ENCODE assay signal across 9 cellular contexts in the genomic region with DNA sequence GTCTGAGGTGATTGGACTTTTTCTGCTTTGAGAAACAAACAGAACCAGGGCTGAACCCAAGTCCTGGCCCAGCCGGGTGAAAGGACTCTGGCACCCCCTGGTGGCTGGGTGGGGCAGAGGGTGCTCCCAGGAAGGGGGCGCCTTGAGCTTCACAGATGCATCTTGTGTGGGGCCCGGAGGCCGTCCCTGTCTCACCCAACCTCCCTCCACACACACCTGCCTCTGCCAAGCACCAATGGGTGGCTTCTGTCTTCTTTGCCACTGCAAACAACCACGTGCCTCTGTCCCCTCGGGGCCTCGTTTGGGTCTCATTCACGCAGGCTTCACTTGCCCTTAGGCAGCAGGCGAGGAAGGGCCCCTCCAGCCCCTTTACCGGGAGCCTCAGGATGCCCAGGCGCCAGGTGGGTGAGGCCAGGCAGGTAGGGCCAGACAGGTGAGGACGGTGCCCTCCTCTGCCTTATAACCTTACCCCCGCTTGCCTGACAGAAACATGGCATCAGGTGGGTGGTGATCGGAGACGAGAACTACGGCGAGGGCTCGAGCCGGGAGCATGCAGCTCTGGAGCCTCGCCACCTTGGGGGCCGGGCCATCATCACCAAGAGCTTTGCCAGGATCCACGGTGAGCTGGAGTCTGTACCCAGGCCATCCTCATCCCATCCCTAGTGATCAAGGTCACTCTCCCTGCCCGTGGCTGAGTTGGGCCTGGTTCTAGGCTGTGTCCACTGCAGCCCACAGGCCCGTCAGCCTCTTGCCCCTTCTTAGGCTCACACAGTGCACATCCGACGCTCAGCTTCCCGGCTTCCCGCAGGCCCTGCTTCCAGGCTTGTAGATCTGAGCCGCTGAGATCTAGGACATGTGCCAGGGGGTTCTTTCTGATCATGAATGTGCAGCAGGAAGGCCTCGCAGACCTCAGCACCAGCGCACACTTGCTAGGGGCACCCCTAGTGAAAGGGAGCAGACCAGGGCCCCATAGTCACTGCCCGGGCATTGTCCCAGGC. TPM values are rescaled to one million over a fixed set of nuclear protein-coding genes. Genes with fewer than 3 reads are reported as not detected.
A peak's percentile ranks its signal among the peaks of the same experiment; 100 is the strongest.
DNase-seq lines count a peak whose midpoint lies in the region; ATAC-seq, FAIRE-seq and TF ChIP-seq lines count a peak whose summit lies in the region.
"Had no signal": no experiment of that assay in that cellular context is flagged by ENCODE, and none has a peak within 500 bp of the region (broad histone marks: within the 10 kb centered on the region; RNA-seq: fewer than 3 reads in every experiment).

No MANE protein-coding gene starts in this region.

- ATAC-seq in A549, result peak; percentile 54 to 71
- no peak for ATAC-seq in HG03196 (IDR thresholded peaks at IDR 0.05; ENCODE audit: unreplicated experiment)

- peaks cover 24% of the 10 kb centered on the region for H3F3A ChIP-seq in GM23248 (ENCODE audit: insufficient read depth)

- H3K27ac ChIP-seq in A549, result no peak overlapping the region
- H3K27ac ChIP-seq in GM23248, result no peak overlapping the region
- no peak overlapping the region for H3K27ac ChIP-seq in keratinocyte (ENCODE audit: control insufficient read depth, insufficient read depth, low read length)

- dilution Hi-C loops in keratinocyte (cut with MboI; ENCODE audit: extremely low pct_ligation_motif_present, low sequenced_read_pairs), result no loop called here

- H3K79me2 ChIP-seq in GM23248 (ENCODE audit: insufficient read depth) (peaks cover 14% of the 10 kb centered on the region; the same call in 1 of the 2 replicates), keratinocyte (ENCODE audit: control insufficient read depth, insufficient read depth, low read length) (peaks cover 12% of the 10 kb centered on the region)

- no peaks in the 10 kb centered on the region for H4K20me1 ChIP-seq in GM23248 (ENCODE audit: insufficient read depth)
- H4K20me1 ChIP-seq in keratinocyte (ENCODE audit: control insufficient read depth, extremely low read depth, insufficient read depth, low read length), result peaks cover 2% of the 10 kb centered on the region

- CTCF ChIA-PET in A549 (lab: Yijun Ruan, JAX), result interaction anchor here (0.6 to 6.3 kb wide), 22 partner anchors 8 to 180 kb away, joined by 3 to 69 read pairs (median 4); partner anchors contain the start of genes POLR3H and TEF

- no peak overlapping the region for H3K4me2 ChIP-seq in A549
- H3K4me2 ChIP-seq in GM23248 (ENCODE audit: unreplicated experiment), result no peak overlapping the region
- H3K4me2 ChIP-seq in keratinocyte (ENCODE audit: control insufficient read depth, extremely low read depth, insufficient read depth, low read depth, low read length), result no peak overlapping the region

- H2AFZ ChIP-seq in GM23248 (no peak overlapping the region), keratinocyte (ENCODE audit: control insufficient read depth, low read length) (no peak overlapping the region)

- no peak for TF ChIP-seq POLR2A in A549 (IDR thresholded peaks at IDR 0.05; ENCODE audit: low read length)

- H3K9me3 ChIP-seq in A549, result no peaks in the 10 kb centered on the region
- H3K9me3 ChIP-seq in GM23248 (ENCODE audit: low read depth), result no peaks in the 10 kb centered on the region
- no peaks in the 10 kb centered on the region for H3K9me3 ChIP-seq in keratinocyte (ENCODE audit: control insufficient read depth, low read depth, low read length)

- H3K36me3 ChIP-seq in GM23248 (ENCODE audit: low read depth) (peaks cover 7% of the 10 kb centered on the region; the same call in 1 of the 2 replicates), keratinocyte (ENCODE audit: control insufficient read depth in 2 of 2, extremely low read depth in 1 of 2, insufficient read depth in 2 of 2, low read length in 2 of 2) (peaks cover 48 to 62% of the 10 kb centered on the region in 2 experiments)

- H3K4me1 ChIP-seq in A549 (no peaks in the 10 kb centered on the region), GM23248 (ENCODE audit: insufficient read depth) (no peaks in the 10 kb centered on the region), keratinocyte (ENCODE audit: control insufficient read depth, extremely low read depth, insufficient read depth, low read length) (no peaks in the 10 kb centered on the region)

- DNase-seq in A549 (ENCODE audit: low read depth in 1 of 2, low spot score in 1 of 2), result peak; percentile 36 to 66
- DNase-seq in GM23248, result peak; percentile 60
- DNase-seq in T-helper 9 cell, result peak; percentile 76
- DNase-seq in astrocyte of the hippocampus (ENCODE audit: low read depth, low spot score), result peak; percentile 38
- DNase-seq in keratinocyte (ENCODE audit: low read depth, low spot score), result no peak
- DNase-seq in stimulated activated CD4-positive, alpha-beta T cell treated with anti-CD3 and anti-CD28 coated beads, Interleukin-4, amount 100 ng/mL, for 24 hours, result peak; percentile 71
- no peak for DNase-seq in NCI-H748 treated with DMSO at 0.1 percent for 48 hours (lab: John Stamatoyannopoulos, UW)

- POLR2A ChIA-PET in A549 (lab: Yijun Ruan, JAX), result interaction anchor here (1.0 kb wide), 1 partner anchor 123 kb away, joined by 4 read pairs; no protein-coding TSS in a partner anchor

- H3K4me3 ChIP-seq in A549, result no peak overlapping the region
- H3K4me3 ChIP-seq in GM23248, result no peak overlapping the region
- no peak overlapping the region for H3K4me3 ChIP-seq in keratinocyte (ENCODE audit: control insufficient read depth in 2 of 3, extremely low read depth in 1 of 3, insufficient read depth in 2 of 3, low read depth in 1 of 3, low read length in 3 of 3)

- H3K9me2 ChIP-seq in GM23248 (ENCODE audit: insufficient read depth), result no peaks in the 10 kb centered on the region

- no peak for FAIRE-seq in A549 (lab: Jason Lieb, UNC)
- no peak for FAIRE-seq in keratinocyte (lab: Jason Lieb, UNC)
- FAIRE-seq: islet of Langerhans had no signal

- TF ChIP-seq EP300 in A549 (IDR thresholded peaks at IDR 0.05), result no peak

- TF ChIP-seq CTCF in A549 (IDR thresholded peaks at IDR 0.05) (peak; percentile 68), keratinocyte (optimal IDR thresholded peaks at IDR 0.05 in 1 of 3, IDR thresholded peaks at IDR 0.05 in 1 of 3, conservative IDR thresholded peaks at IDR 0.05 in 1 of 3; ENCODE audit: extremely low read depth in 1 of 3, insufficient read depth in 2 of 3, low read length in 3 of 3) (peak; percentile 81 to 93 (median 84))

- H3K9ac ChIP-seq in GM23248, result no peak overlapping the region
- no peak overlapping the region for H3K9ac ChIP-seq in keratinocyte (ENCODE audit: control insufficient read depth, extremely low read depth, insufficient read depth, low read length)

- H3K27me3 ChIP-seq in GM23248 (replicated peaks; ENCODE audit: insufficient read depth), result no peaks in the 10 kb centered on the region
- no peaks in the 10 kb centered on the region for H3K27me3 ChIP-seq in keratinocyte (ENCODE audit: control insufficient read depth, extremely low read depth, insufficient read depth, low read length)

- in situ Hi-C loops in GM23248 (cut with MboI), result no loop called here

- WGBS in A549 (ENCODE audit: missing lambda C conversion rate), result 73% methylated on average over 24 of the region's 32 CpGs
- 70 to 76% methylated on average over 30 to 31 of the region's 32 CpGs for WGBS in GM23248 (ENCODE audit: low coverage in 1 of 2, low lambda C conversion rate in 2 of 2, missing lambda C conversion rate in 2 of 2), 2 experiments

- H3K9me1 ChIP-seq in keratinocyte (ENCODE audit: control insufficient read depth, extremely low read depth, insufficient read depth, low read length), result peaks cover 3% of the 10 kb centered on the region

- peak; percentile 49 to 50 for TF ChIP-seq RAD21 in A549 (conservative IDR thresholded peaks at IDR 0.05 in 1 of 2, IDR thresholded peaks at IDR 0.05 in 1 of 2)

RNA-seq across cellular contexts. Expression of gene POLR3H, which starts 17.2 kb away (rescaled TPM):
- polyA plus RNA-seq in A549 (2011; rRNA removed), result 24.5 and 26.0 TPM in 2 replicates
- 50.6 TPM in 2 replicates for polyA plus RNA-seq in A549 (2012; cell fraction: cytosol; rRNA removed)
- 37.0 and 41.9 TPM in 2 replicates for polyA plus RNA-seq in A549 (2012; cell fraction: nucleus; rRNA removed)
- 26.1 to 27.7 TPM (median 27.5 TPM) in 3 replicates for polyA plus RNA-seq in A549 (2017; fragmentation: RNase III; extraction: RNeasy Plus Mini Kit Qiagen cat#74134 plus additional on column Dnase treatment)
- polyA minus RNA-seq in A549 (2011; rRNA and poly(A)+ RNA removed), result 19.9 and 33.9 TPM in 2 replicates
- total RNA-seq in GM23248 (2014; rRNA removed; shearing (Covaris generic)), result 16.8 and 21.2 TPM in 2 replicates
- polyA plus RNA-seq in GM23248 (2016; fragmentation: Nextera tagmentation; extraction: Ambion mirVana), result 49.6 and 52.2 TPM in 2 replicates
- polyA plus RNA-seq in keratinocyte, result 41.4 to 63.0 TPM (median 44.7 TPM) in 3 replicates
- 12.3 TPM for polyA plus RNA-seq in keratinocyte (2011; ENCODE audit: low read depth)
- polyA plus RNA-seq in keratinocyte (2011; cell fraction: cytosol; rRNA removed), result 52.9 and 63.3 TPM in 2 replicates
- polyA plus RNA-seq in keratinocyte (2011; cell fraction: nucleus; rRNA removed), result 33.7 and 39.6 TPM in 2 replicates
- polyA plus RNA-seq in keratinocyte (2012; ENCODE audit: low replicate concordance), result 18.2 and 59.6 TPM in 2 replicates
- polyA minus RNA-seq in keratinocyte, result 48.6 to 76.9 TPM (median 57.6 TPM) in 3 replicates
- 22.8 TPM for polyA minus RNA-seq in keratinocyte (2011; cell fraction: cytosol; rRNA and poly(A)+ RNA removed)
- polyA minus RNA-seq in keratinocyte (2011; cell fraction: nucleus; rRNA and poly(A)+ RNA removed), result 11.1 and 16.3 TPM in 2 replicates

RNA-seq across cellular contexts. Expression of gene CSDC2, which starts 33.7 kb away (rescaled TPM):
- polyA plus RNA-seq in A549 (2011; rRNA removed), result 0.45 and 0.54 TPM in 2 replicates
- 0.62 and 0.89 TPM in 2 replicates for polyA plus RNA-seq in A549 (2012; cell fraction: cytosol; rRNA removed)
- 1.3 and 1.5 TPM in 2 replicates for polyA plus RNA-seq in A549 (2012; cell fraction: nucleus; rRNA removed)
- polyA plus RNA-seq in A549 (2017; fragmentation: RNase III; extraction: RNeasy Plus Mini Kit Qiagen cat#74134 plus additional on column Dnase treatment), result 1.7 to 2.8 TPM (median 2.6 TPM) in 3 replicates
- polyA minus RNA-seq in A549 (2011; rRNA and poly(A)+ RNA removed), result 0.17 and 0.54 TPM in 2 replicates
- total RNA-seq in GM23248 (2014; rRNA removed; shearing (Covaris generic)), result 0.38 TPM in 1 of 2 replicates, not detected in the other
- polyA plus RNA-seq in GM23248 (2016; fragmentation: Nextera tagmentation; extraction: Ambion mirVana), result 0.59 and 1.1 TPM in 2 replicates
- polyA plus RNA-seq in keratinocyte, result not detected in 3 replicates
- polyA plus RNA-seq in keratinocyte (2011; ENCODE audit: low read depth), result not detected
- not detected in 2 replicates for polyA plus RNA-seq in keratinocyte (2011; cell fraction: cytosol; rRNA removed)
- polyA plus RNA-seq in keratinocyte (2011; cell fraction: nucleus; rRNA removed), result not detected in 2 replicates
- polyA plus RNA-seq in keratinocyte (2012; ENCODE audit: low replicate concordance), result not detected in 2 replicates
- polyA minus RNA-seq in keratinocyte, result not detected in 3 replicates
- not detected for polyA minus RNA-seq in keratinocyte (2011; cell fraction: cytosol; rRNA and poly(A)+ RNA removed)
- not detected in 2 replicates for polyA minus RNA-seq in keratinocyte (2011; cell fraction: nucleus; rRNA and poly(A)+ RNA removed)

RNA-seq across cellular contexts. Expression of gene ACO2, which starts 58.2 kb away (rescaled TPM):
- 30.7 and 32.8 TPM in 2 replicates for polyA plus RNA-seq in A549 (2011; rRNA removed)
- polyA plus RNA-seq in A549 (2012; cell fraction: cytosol; rRNA removed), result 56.6 and 60.1 TPM in 2 replicates
- 70.9 and 105 TPM in 2 replicates for polyA plus RNA-seq in A549 (2012; cell fraction: nucleus; rRNA removed)
- 43.7 to 45.7 TPM (median 43.7 TPM) in 3 replicates for polyA plus RNA-seq in A549 (2017; fragmentation: RNase III; extraction: RNeasy Plus Mini Kit Qiagen cat#74134 plus additional on column Dnase treatment)
- 40.0 and 48.5 TPM in 2 replicates for polyA minus RNA-seq in A549 (2011; rRNA and poly(A)+ RNA removed)
- total RNA-seq in GM23248 (2014; rRNA removed; shearing (Covaris generic)), result 41.5 and 60.4 TPM in 2 replicates
- polyA plus RNA-seq in GM23248 (2016; fragmentation: Nextera tagmentation; extraction: Ambion mirVana), result 68.1 and 68.7 TPM in 2 replicates
- 20.7 to 57.9 TPM (median 37.2 TPM) in 3 replicates for polyA plus RNA-seq in keratinocyte
- 40.0 TPM for polyA plus RNA-seq in keratinocyte (2011; ENCODE audit: low read depth)
- 35.0 and 56.8 TPM in 2 replicates for polyA plus RNA-seq in keratinocyte (2011; cell fraction: cytosol; rRNA removed)
- polyA plus RNA-seq in keratinocyte (2011; cell fraction: nucleus; rRNA removed), result 71.1 and 86.9 TPM in 2 replicates
- 63.5 and 73.5 TPM in 2 replicates for polyA plus RNA-seq in keratinocyte (2012; ENCODE audit: low replicate concordance)
- 24.7 to 137 TPM (median 37.7 TPM) in 3 replicates for polyA minus RNA-seq in keratinocyte
- polyA minus RNA-seq in keratinocyte (2011; cell fraction: cytosol; rRNA and poly(A)+ RNA removed), result 32.4 TPM
- 49.6 and 64.0 TPM in 2 replicates for polyA minus RNA-seq in keratinocyte (2011; cell fraction: nucleus; rRNA and poly(A)+ RNA removed)

RNA-seq across cellular contexts. Expression of gene PHF5A, which starts 58.6 kb away (rescaled TPM):
- polyA plus RNA-seq in A549 (2011; rRNA removed) (69.4 and 82.6 TPM in 2 replicates), A549 (2017; fragmentation: RNase III; extraction: RNeasy Plus Mini Kit Qiagen cat#74134 plus additional on column Dnase treatment) (78.4 to 86.6 TPM (median 80.1 TPM) in 3 replicates), GM23248 (2016; fragmentation: Nextera tagmentation; extraction: Ambion mirVana) (13.1 and 13.7 TPM in 2 replicates), keratinocyte (51.9 to 77.7 TPM (median 73.0 TPM) in 3 replicates)
- polyA plus RNA-seq in A549 (2012; cell fraction: cytosol; rRNA removed), result 66.3 and 69.3 TPM in 2 replicates
- 17.9 and 41.9 TPM in 2 replicates for polyA plus RNA-seq in A549 (2012; cell fraction: nucleus; rRNA removed)
- polyA minus RNA-seq in A549 (2011; rRNA and poly(A)+ RNA removed), result 31.4 and 38.0 TPM in 2 replicates
- 41.9 and 53.4 TPM in 2 replicates for total RNA-seq in GM23248 (2014; rRNA removed; shearing (Covaris generic))
- 53.6 TPM for polyA plus RNA-seq in keratinocyte (2011; ENCODE audit: low read depth)
- 40.8 and 41.7 TPM in 2 replicates for polyA plus RNA-seq in keratinocyte (2011; cell fraction: cytosol; rRNA removed)
- polyA plus RNA-seq in keratinocyte (2011; cell fraction: nucleus; rRNA removed), result 26.2 and 35.5 TPM in 2 replicates
- polyA plus RNA-seq in keratinocyte (2012; ENCODE audit: low replicate concordance), result 37.7 and 52.7 TPM in 2 replicates
- polyA minus RNA-seq in keratinocyte, result 11.0 to 24.8 TPM (median 14.1 TPM) in 3 replicates
- 8.8 TPM for polyA minus RNA-seq in keratinocyte (2011; cell fraction: cytosol; rRNA and poly(A)+ RNA removed)
- 3.8 and 8.6 TPM in 2 replicates for polyA minus RNA-seq in keratinocyte (2011; cell fraction: nucleus; rRNA and poly(A)+ RNA removed)

Comparison
In these comparisons a context has a peak if more than half of its experiments do, and no peak if none do; other contexts are left out.
1. DNase-seq: peak in A549 (2 of 2), GM23248 (single experiment), T-helper 9 cell (single experiment), astrocyte of the hippocampus (single experiment) and stimulated activated CD4-positive, alpha-beta T cell treated with anti-CD3 and anti-CD28 coated beads, Interleukin-4, amount 100 ng/mL, for 24 hours (single experiment); none in keratinocyte (single experiment) and NCI-H748 treated with DMSO at 0.1 percent for 48 hours (single experiment).